Comparison of ENCODE assay signal across 8 cellular contexts in the genomic region with DNA sequence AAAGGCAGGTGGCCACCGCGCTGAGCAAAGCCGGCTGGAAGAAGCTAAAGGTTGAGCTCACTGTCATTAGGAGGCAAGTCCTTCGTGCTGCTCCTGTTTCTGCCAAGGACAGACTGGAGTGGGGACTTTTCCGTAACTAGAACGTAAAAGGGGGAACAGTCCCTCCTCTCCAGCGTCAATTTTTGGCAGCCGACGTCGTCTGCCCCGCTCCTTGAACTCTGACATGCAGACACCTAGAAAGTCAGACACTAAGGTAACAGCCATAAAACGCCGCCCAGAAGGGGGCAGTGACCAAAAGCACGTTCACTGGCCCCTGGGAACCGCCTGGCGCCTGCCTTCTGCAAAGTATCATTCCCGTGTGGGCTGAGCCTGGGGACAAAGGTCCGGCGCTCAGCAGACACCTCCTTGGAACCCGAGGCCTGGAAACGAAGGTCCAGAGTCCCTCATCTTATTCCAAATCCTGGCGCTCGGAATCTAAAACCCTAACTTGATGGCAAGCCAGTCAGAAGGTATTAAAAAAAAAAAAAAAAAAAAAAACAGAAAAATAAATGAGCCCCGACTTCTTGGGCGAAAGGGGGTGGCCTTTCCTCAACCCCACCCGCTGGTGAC. TPM values are rescaled to one million over a fixed set of nuclear protein-coding genes. Genes with fewer than 3 reads are reported as not detected.
DNase-seq lines count a peak whose midpoint lies in the region; ATAC-seq, FAIRE-seq and TF ChIP-seq lines count a peak whose summit lies in the region.

No MANE protein-coding gene starts in this region.

- peak; percentile 61 for DNase-seq in DMS153 treated with DMSO at 0.1 percent for 48 hours (lab: John Stamatoyannopoulos, UW; ENCODE audit: unreplicated experiment)
- peak; percentile 69 for DNase-seq in HT1080 (ENCODE audit: low read depth)
- peak; percentile 67 for DNase-seq in SK-N-SH
- peak; percentile 66 to 88 (median 71) for DNase-seq in K562 (ENCODE audit: extremely low read depth in 1 of 4, low spot score in 3 of 4)
- peak; percentile 65 for DNase-seq in iPS-NIHi11 (ENCODE audit: low spot score)
- peak; percentile 80 for DNase-seq in spleen

- H2AFZ ChIP-seq in SK-N-SH (ENCODE audit: low read depth) (peak overlapping the region; percentile 52; the same call in 1 of the 2 replicates), K562 (ENCODE audit: low read depth, low read length) (peak overlapping the region; percentile 91)

- no peaks in the 10 kb centered on the region for H3K9me1 ChIP-seq in K562 (ENCODE audit: control insufficient read depth, insufficient read depth, low read length)

- whole genome bisulfite sequencing in SK-N-SH (ENCODE audit: low lambda C conversion rate): 16% methylated on average over 21 of the region's 26 CpGs
- WGBS in K562 (ENCODE audit: insufficient coverage, low coverage, missing lambda C conversion rate): 3% methylated on average over 24 of the region's 26 CpGs
- 6 to 15% (median 7%) methylated on average over 12 to 26 of the region's 26 CpGs for WGBS in spleen, 5 donors

- BruUV-seq in K562 (replicated peaks; lab: Mats Ljungman, UMichigan): no TSS peak

- H3K79me2 ChIP-seq in SK-N-SH (ENCODE audit: insufficient read depth): peaks cover 37% of the 10 kb centered on the region
- no peaks in the 10 kb centered on the region for H3K79me2 ChIP-seq in K562 (ENCODE audit: control insufficient read depth, insufficient read depth, low read length)

- CTCF ChIA-PET in SK-N-SH (lab: Yijun Ruan, JAX): interaction anchor here (0.8 to 23.5 kb wide), 19 partner anchors 10 to 119 kb away, joined by 3 to 643 read pairs (median 6); partner anchors contain the start of gene STAT6
- CTCF ChIA-PET in K562 (lab: Yijun Ruan, JAX; ENCODE audit: low intra/inter-chr PET ratio): interaction anchor here (0.6 to 1.2 kb wide), 4 partner anchors 47 to 69 kb away, joined by 3 to 5 read pairs (median 4); no protein-coding TSS in a partner anchor

- FAIRE-seq in K562 (lab: Jason Lieb, UNC): peak; percentile 74

- no peaks in the 10 kb centered on the region for H3K9me3 ChIP-seq in SK-N-SH
- H3K9me3 ChIP-seq in K562 (replicated peaks; ENCODE audit: control insufficient read depth, insufficient read depth, low read depth, low read length): peaks cover 7% of the 10 kb centered on the region
- H3K9me3 ChIP-seq in spleen: no peaks in the 10 kb centered on the region

- H3K4me3 ChIP-seq in SK-N-SH (ENCODE audit: low read depth in 2 of 2, low read length in 1 of 2): peak overlapping the region; percentile 87 to 96
- peak overlapping the region; percentile 59 for H3K4me3 ChIP-seq in K562
- peak overlapping the region; percentile 67 to 89 (median 75) for H3K4me3 ChIP-seq in spleen

- H3K9ac ChIP-seq in SK-N-SH (peak overlapping the region; percentile 78), K562 (ENCODE audit: insufficient read depth in 1 of 2, low read depth in 2 of 2, low read length in 2 of 2) (peak overlapping the region; percentile 23 to 95; a peak in 3 of 4 replicates)

- H3K27ac ChIP-seq in SK-N-SH (ENCODE audit: low read depth in 2 of 2, low read length in 1 of 2) (peak overlapping the region; percentile 80 to 82; a peak in 3 of 4 replicates), K562 (ENCODE audit: extremely low read depth, low read depth, low read length) (no peak overlapping the region), spleen (peak overlapping the region; percentile 74 to 90 (median 87))

- peak overlapping the region; percentile 99 for H3K4me2 ChIP-seq in SK-N-SH
- H3K4me2 ChIP-seq in K562 (ENCODE audit: insufficient read depth, low read length): peak overlapping the region; percentile 86

- TF ChIP-seq POLR2A in K562 (conservative IDR thresholded peaks at IDR 0.05) (0 out of 2 replicates have a peak, but pooled peaks have one; percentile 36), spleen (IDR thresholded peaks at IDR 0.05) (no peak)

- TF ChIP-seq CTCF in SK-N-SH (IDR thresholded peaks at IDR 0.05) (peak; percentile 38), K562 (IDR thresholded peaks at IDR 0.05 in 2 of 3, conservative IDR thresholded peaks at IDR 0.05 in 1 of 3; ENCODE audit: insufficient read depth in 2 of 3, low read depth in 1 of 3, low read length in 3 of 3) (peak; percentile 59 to 75 (median 69)), spleen (IDR thresholded peaks at IDR 0.05 in 8 of 11, conservative IDR thresholded peaks at IDR 0.05 in 3 of 11) (peak in 3 of 11 experiments; percentile 19 to 31 (median 23))

- H3K4me1 ChIP-seq in SK-N-SH (ENCODE audit: control insufficient read depth in 1 of 2, insufficient read depth in 2 of 2, low read depth in 1 of 2, low read length in 1 of 2) (peaks cover 25 to 35% of the 10 kb centered on the region in 2 experiments), K562 (replicated peaks in 1 of 2; ENCODE audit: control insufficient read depth in 2 of 2, insufficient read depth in 2 of 2, low read length in 2 of 2) (peaks cover 9 to 28% of the 10 kb centered on the region in 2 experiments), spleen (peaks cover 10 to 66% (median 40%) of the 10 kb centered on the region in 6 donors)

- intact Hi-C loops in K562 (cut with micrococcal nuclease) (loop anchor here (10.0 kb wide), 1 partner anchor 118 kb away; no protein-coding TSS in a partner anchor), spleen (cut with DNase I; ENCODE audit: low total_unique reads) (no loop called here)

- POLR2A ChIA-PET in SK-N-SH (lab: Yijun Ruan, JAX): interaction anchor here (1.1 to 3.4 kb wide), 8 partner anchors 15 to 361 kb away, joined by 3 to 23 read pairs (median 6); partner anchors contain the start of genes LRP1-AS, MARS1 and STAT6
- POLR2A ChIA-PET in K562 (lab: Yijun Ruan, JAX): interaction anchor here (0.8 to 1.5 kb wide), 7 partner anchors 9 to 66 kb away, joined by 3 to 6 read pairs (median 4); no protein-coding TSS in a partner anchor

- H3K36me3 ChIP-seq in SK-N-SH (replicated peaks in 1 of 2; ENCODE audit: control insufficient read depth in 1 of 2, insufficient read depth in 2 of 2, low read length in 1 of 2) (no peaks in the 10 kb centered on the region), K562 (ENCODE audit: control insufficient read depth, insufficient read depth, low read length) (no peaks in the 10 kb centered on the region), spleen (no peaks in the 10 kb centered on the region)

- peaks cover 5% of the 10 kb centered on the region for H3F3A ChIP-seq in SK-N-SH (replicated peaks; ENCODE audit: insufficient read depth)

- TF ChIP-seq EP300 in SK-N-SH (IDR thresholded peaks at IDR 0.05; ENCODE audit: borderline replicate concordance in 1 of 2, low read depth in 1 of 2, low read length in 1 of 2) (no peak), K562 (IDR thresholded peaks at IDR 0.05; ENCODE audit: low read length) (no peak)

- in situ Hi-C loops in K562 (cut with MboI): no loop called here

- TF ChIP-seq RAD21 in SK-N-SH (IDR thresholded peaks at IDR 0.05; ENCODE audit: low read length) (peak; percentile 62), K562 (CRISPR knock-in tag; conservative IDR thresholded peaks at IDR 0.05 in 1 of 2, IDR thresholded peaks at IDR 0.05 in 1 of 2) (peak; percentile 40 to 62)

- ATAC-seq in K562 (peak; percentile 91), HG02798 (IDR thresholded peaks at IDR 0.05; ENCODE audit: poor library complexity, unreplicated experiment) (no peak), GM21367 (IDR thresholded peaks at IDR 0.05; ENCODE audit: unreplicated experiment) (no peak)

- H4K20me1 ChIP-seq in SK-N-SH (ENCODE audit: insufficient read depth) (peaks cover 23% of the 10 kb centered on the region), K562 (replicated peaks; ENCODE audit: control insufficient read depth, insufficient read depth, low read length) (no peaks in the 10 kb centered on the region)

- no peaks in the 10 kb centered on the region for H3K9me2 ChIP-seq in SK-N-SH

- H3K27me3 ChIP-seq in SK-N-SH (ENCODE audit: insufficient read depth) (no peaks in the 10 kb centered on the region), K562 (ENCODE audit: control insufficient read depth in 2 of 2, insufficient read depth in 2 of 2, low read length in 2 of 2) (no peaks in the 10 kb centered on the region), spleen (replicated peaks in 1 of 7) (peaks cover 0 to 46% (median 14%) of the 10 kb centered on the region in 7 donors)

RNA-seq across cellular contexts. Expression of gene LRP1, which starts 1.1 kb away (rescaled TPM):
- total RNA-seq in HT1080 (2014; rRNA removed; shearing (Covaris generic)): 12.5 and 14.8 TPM in 2 replicates
- polyA plus RNA-seq in HT1080 (2015; cell fraction: cytosol; rRNA removed): 8.4 and 10.0 TPM in 2 replicates
- 146 and 164 TPM in 2 replicates for polyA plus RNA-seq in HT1080 (2015; cell fraction: nucleus; rRNA removed)
- polyA plus RNA-seq in SK-N-SH (2012; rRNA removed) (18.8 and 55.0 TPM in 2 replicates), K562 (2011; rRNA removed) (0.28 and 0.45 TPM in 2 replicates), K562 (2014; fragmentation: Illumina TruSeq; extraction: Trizol) (0.13 and 0.15 TPM in 2 replicates), K562 (2014; fragmentation: Nextera tagmentation; extraction: Ambion mirVana) (not detected), K562 (2014; rRNA removed) (0.19 and 0.45 TPM in 2 replicates), spleen (10 to 100 TPM in 2 of 3 donors, 1 to 10 TPM in 1; 8.9 to 24.0 (median 13.0) TPM)
- 22.3 and 34.9 TPM in 2 replicates for polyA plus RNA-seq in SK-N-SH (2012; cell fraction: cytosol; rRNA removed)
- 127 and 168 TPM in 2 replicates for polyA plus RNA-seq in SK-N-SH (2012; cell fraction: nucleus; rRNA removed)
- 2.3 and 6.7 TPM in 2 replicates for total RNA-seq in K562 (2011; cell fraction: chromatin; rRNA removed; ENCODE audit: low replicate concordance)
- 1.8 and 3.5 TPM in 2 replicates for total RNA-seq in K562 (2011; cell fraction: nucleolus; rRNA removed)
- total RNA-seq in K562 (2011; cell fraction: nucleoplasm; rRNA removed): 2.2 and 5.4 TPM in 2 replicates
- total RNA-seq in K562 (2014; rRNA removed) (0.18 and 0.29 TPM in 2 replicates), K562 (2014; rRNA removed; fragmentation: Illumina TruSeq; extraction: Trizol) (0.03 and 0.04 TPM in 2 replicates), K562 (2015; rRNA removed; fragmentation: Illumina TruSeq; extraction: Trizol) (0.11 and 0.36 TPM in 2 replicates), K562 (2021) (0.64 and 1.1 TPM in 2 replicates), spleen (100 to 1,000 TPM; 103 to 216 (median 181) TPM)
- polyA plus RNA-seq in K562 (2011; cell fraction: cytosol; rRNA removed): 0.27 and 0.66 TPM in 2 replicates
- 1.5 and 1.9 TPM in 2 replicates for polyA plus RNA-seq in K562 (2011; cell fraction: nucleus; rRNA removed)
- 0.33 and 1.8 TPM in 2 replicates for polyA plus RNA-seq in K562 (2012)
- 1.9 and 2.0 TPM in 2 replicates for polyA minus RNA-seq in K562 (2011; rRNA and poly(A)+ RNA removed)
- polyA minus RNA-seq in K562 (2011; cell fraction: cytosol; rRNA and poly(A)+ RNA removed): 2.4 and 4.2 TPM in 2 replicates
- polyA minus RNA-seq in K562 (2011; cell fraction: nucleus; rRNA and poly(A)+ RNA removed): 0.40 and 2.8 TPM in 2 replicates

RNA-seq across cellular contexts. Expression of gene STAT6, which starts 16.0 kb away (rescaled TPM):
- total RNA-seq in HT1080 (2014; rRNA removed; shearing (Covaris generic)): 107 and 118 TPM in 2 replicates
- polyA plus RNA-seq in HT1080 (2015; cell fraction: cytosol; rRNA removed): 57.6 and 60.6 TPM in 2 replicates
- 192 and 225 TPM in 2 replicates for polyA plus RNA-seq in HT1080 (2015; cell fraction: nucleus; rRNA removed)
- polyA plus RNA-seq in SK-N-SH (2012; rRNA removed) (0.15 and 0.42 TPM in 2 replicates), K562 (2011; rRNA removed) (40.1 and 60.0 TPM in 2 replicates), K562 (2014; fragmentation: Illumina TruSeq; extraction: Trizol) (48.2 and 49.5 TPM in 2 replicates), K562 (2014; fragmentation: Nextera tagmentation; extraction: Ambion mirVana) (1 to 10 TPM; 2.4 to 4.3 TPM), K562 (2014; rRNA removed) (37.9 and 38.4 TPM in 2 replicates), spleen (100 to 1,000 TPM; 140 to 312 (median 241) TPM)
- 0.05 and 0.19 TPM in 2 replicates for polyA plus RNA-seq in SK-N-SH (2012; cell fraction: cytosol; rRNA removed)
- 0.73 and 0.83 TPM in 2 replicates for polyA plus RNA-seq in SK-N-SH (2012; cell fraction: nucleus; rRNA removed)
- total RNA-seq in K562 (2011; cell fraction: chromatin; rRNA removed; ENCODE audit: low replicate concordance): 105 and 231 TPM in 2 replicates
- total RNA-seq in K562 (2011; cell fraction: nucleolus; rRNA removed): 112 and 138 TPM in 2 replicates
- 110 and 156 TPM in 2 replicates for total RNA-seq in K562 (2011; cell fraction: nucleoplasm; rRNA removed)
- total RNA-seq in K562 (2014; rRNA removed) (20.8 and 28.2 TPM in 2 replicates), K562 (2014; rRNA removed; fragmentation: Illumina TruSeq; extraction: Trizol) (17.1 and 18.6 TPM in 2 replicates), K562 (2015; rRNA removed; fragmentation: Illumina TruSeq; extraction: Trizol) (24.9 and 26.5 TPM in 2 replicates), K562 (2021) (32.7 and 38.4 TPM in 2 replicates), spleen (100 to 1,000 TPM; 196 to 336 (median 280) TPM)
- 48.3 and 61.6 TPM in 2 replicates for polyA plus RNA-seq in K562 (2011; cell fraction: cytosol; rRNA removed)
- polyA plus RNA-seq in K562 (2011; cell fraction: nucleus; rRNA removed): 178 and 185 TPM in 2 replicates
- polyA plus RNA-seq in K562 (2012): 44.3 and 71.7 TPM in 2 replicates
- 25.6 and 31.5 TPM in 2 replicates for polyA minus RNA-seq in K562 (2011; rRNA and poly(A)+ RNA removed)
- 18.7 and 19.9 TPM in 2 replicates for polyA minus RNA-seq in K562 (2011; cell fraction: cytosol; rRNA and poly(A)+ RNA removed)
- 30.0 and 42.1 TPM in 2 replicates for polyA minus RNA-seq in K562 (2011; cell fraction: nucleus; rRNA and poly(A)+ RNA removed)

RNA-seq across cellular contexts. Expression of gene LRP1-AS, which starts 20.2 kb away (rescaled TPM):
- not detected in 2 replicates for total RNA-seq in HT1080 (2014; rRNA removed; shearing (Covaris generic))
- 0.41 TPM in 1 of 2 replicates, not detected in the other for polyA plus RNA-seq in HT1080 (2015; cell fraction: cytosol; rRNA removed)
- not detected in 2 replicates for polyA plus RNA-seq in HT1080 (2015; cell fraction: nucleus; rRNA removed)
- not detected in 2 replicates for polyA plus RNA-seq in SK-N-SH (2012; rRNA removed)
- not detected in 2 replicates for polyA plus RNA-seq in SK-N-SH (2012; cell fraction: cytosol; rRNA removed)
- not detected in 2 replicates for polyA plus RNA-seq in SK-N-SH (2012; cell fraction: nucleus; rRNA removed)
- total RNA-seq in K562 (2011; cell fraction: chromatin; rRNA removed; ENCODE audit: low replicate concordance): not detected in 2 replicates
- total RNA-seq in K562 (2011; cell fraction: nucleolus; rRNA removed): not detected in 2 replicates
- total RNA-seq in K562 (2011; cell fraction: nucleoplasm; rRNA removed): not detected in 2 replicates
- not detected in 2 replicates for total RNA-seq in K562 (2014; rRNA removed)
- total RNA-seq in K562 (2014; rRNA removed; fragmentation: Illumina TruSeq; extraction: Trizol): not detected in 2 replicates
- total RNA-seq in K562 (2015; rRNA removed; fragmentation: Illumina TruSeq; extraction: Trizol): not detected in 2 replicates
- not detected in 2 replicates for total RNA-seq in K562 (2021)
- polyA plus RNA-seq in K562 (2011; rRNA removed): not detected in 2 replicates
- not detected in 2 replicates for polyA plus RNA-seq in K562 (2011; cell fraction: cytosol; rRNA removed)
- not detected in 2 replicates for polyA plus RNA-seq in K562 (2011; cell fraction: nucleus; rRNA removed)
- not detected in 2 replicates for polyA plus RNA-seq in K562 (2012)
- polyA plus RNA-seq in K562 (2014; fragmentation: Illumina TruSeq; extraction: Trizol): not detected in 2 replicates
- polyA plus RNA-seq in K562 (2014; fragmentation: Nextera tagmentation; extraction: Ambion mirVana): not detected
- not detected in 2 replicates for polyA plus RNA-seq in K562 (2014; rRNA removed)
- not detected in 2 replicates for polyA minus RNA-seq in K562 (2011; rRNA and poly(A)+ RNA removed)
- polyA minus RNA-seq in K562 (2011; cell fraction: cytosol; rRNA and poly(A)+ RNA removed): not detected in 2 replicates
- not detected in 2 replicates for polyA minus RNA-seq in K562 (2011; cell fraction: nucleus; rRNA and poly(A)+ RNA removed)
- not detected for total RNA-seq in spleen
- polyA plus RNA-seq in spleen: not detected

RNA-seq across cellular contexts. Expression of gene NAB2, which starts 38.3 kb away (rescaled TPM):
- 27.4 and 30.6 TPM in 2 replicates for total RNA-seq in HT1080 (2014; rRNA removed; shearing (Covaris generic))
- 18.1 and 20.1 TPM in 2 replicates for polyA plus RNA-seq in HT1080 (2015; cell fraction: cytosol; rRNA removed)
- 29.1 and 34.0 TPM in 2 replicates for polyA plus RNA-seq in HT1080 (2015; cell fraction: nucleus; rRNA removed)
- 23.7 and 24.9 TPM in 2 replicates for polyA plus RNA-seq in SK-N-SH (2012; rRNA removed)
- polyA plus RNA-seq in SK-N-SH (2012; cell fraction: cytosol; rRNA removed): 12.7 and 18.9 TPM in 2 replicates
- 24.3 and 28.0 TPM in 2 replicates for polyA plus RNA-seq in SK-N-SH (2012; cell fraction: nucleus; rRNA removed)
- 43.5 and 96.8 TPM in 2 replicates for total RNA-seq in K562 (2011; cell fraction: chromatin; rRNA removed; ENCODE audit: low replicate concordance)
- total RNA-seq in K562 (2011; cell fraction: nucleolus; rRNA removed): 51.2 and 57.5 TPM in 2 replicates
- total RNA-seq in K562 (2011; cell fraction: nucleoplasm; rRNA removed): 40.4 and 43.3 TPM in 2 replicates
- total RNA-seq in K562 (2014; rRNA removed): 32.0 and 32.8 TPM in 2 replicates
- 11.8 and 14.2 TPM in 2 replicates for total RNA-seq in K562 (2014; rRNA removed; fragmentation: Illumina TruSeq; extraction: Trizol)
- 16.9 and 18.8 TPM in 2 replicates for total RNA-seq in K562 (2015; rRNA removed; fragmentation: Illumina TruSeq; extraction: Trizol)
- 23.4 and 36.0 TPM in 2 replicates for total RNA-seq in K562 (2021)
- 25.8 and 30.9 TPM in 2 replicates for polyA plus RNA-seq in K562 (2011; rRNA removed)
- polyA plus RNA-seq in K562 (2011; cell fraction: cytosol; rRNA removed): 26.8 and 51.9 TPM in 2 replicates
- 53.7 and 85.9 TPM in 2 replicates for polyA plus RNA-seq in K562 (2011; cell fraction: nucleus; rRNA removed)
- 23.3 and 27.5 TPM in 2 replicates for polyA plus RNA-seq in K562 (2012)
- 20.4 and 30.2 TPM in 2 replicates for polyA plus RNA-seq in K562 (2014; fragmentation: Illumina TruSeq; extraction: Trizol)
- under 1 TPM; 0.45 to 0.52 TPM for polyA plus RNA-seq in K562 (2014; fragmentation: Nextera tagmentation; extraction: Ambion mirVana)
- 30.4 and 40.9 TPM in 2 replicates for polyA plus RNA-seq in K562 (2014; rRNA removed)
- 13.8 and 22.0 TPM in 2 replicates for polyA minus RNA-seq in K562 (2011; rRNA and poly(A)+ RNA removed)
- 16.5 and 18.6 TPM in 2 replicates for polyA minus RNA-seq in K562 (2011; cell fraction: cytosol; rRNA and poly(A)+ RNA removed)
- polyA minus RNA-seq in K562 (2011; cell fraction: nucleus; rRNA and poly(A)+ RNA removed): 14.9 and 18.6 TPM in 2 replicates
- total RNA-seq in spleen: 10 to 100 TPM; 14.8 to 25.0 (median 18.2) TPM
- 10 to 100 TPM in 2 of 3 donors, 1 to 10 TPM in 1; 9.0 to 19.1 (median 13.2) TPM for polyA plus RNA-seq in spleen

RNA-seq across cellular contexts. Expression of gene NEMP1, which starts 48.6 kb away (rescaled TPM):
- 19.0 and 23.3 TPM in 2 replicates for total RNA-seq in HT1080 (2014; rRNA removed; shearing (Covaris generic))
- polyA plus RNA-seq in HT1080 (2015; cell fraction: cytosol; rRNA removed): 18.8 and 21.2 TPM in 2 replicates
- 49.3 and 51.4 TPM in 2 replicates for polyA plus RNA-seq in HT1080 (2015; cell fraction: nucleus; rRNA removed)
- polyA plus RNA-seq in SK-N-SH (2012; rRNA removed) (6.2 and 8.8 TPM in 2 replicates), K562 (2011; rRNA removed) (69.7 and 82.2 TPM in 2 replicates), K562 (2014; fragmentation: Illumina TruSeq; extraction: Trizol) (45.7 and 51.5 TPM in 2 replicates), K562 (2014; fragmentation: Nextera tagmentation; extraction: Ambion mirVana) (10 to 100 TPM in 1 of 2 experiments, 1 to 10 TPM in 1; 9.5 to 15.6 TPM), K562 (2014; rRNA removed) (41.2 and 41.3 TPM in 2 replicates), spleen (1 to 10 TPM; 4.5 to 5.1 (median 4.7) TPM)
- polyA plus RNA-seq in SK-N-SH (2012; cell fraction: cytosol; rRNA removed): 7.0 and 7.1 TPM in 2 replicates
- 13.4 and 24.8 TPM in 2 replicates for polyA plus RNA-seq in SK-N-SH (2012; cell fraction: nucleus; rRNA removed)
- total RNA-seq in K562 (2011; cell fraction: chromatin; rRNA removed; ENCODE audit: low replicate concordance): 49.5 and 114 TPM in 2 replicates
- 43.7 and 48.6 TPM in 2 replicates for total RNA-seq in K562 (2011; cell fraction: nucleolus; rRNA removed)
- total RNA-seq in K562 (2011; cell fraction: nucleoplasm; rRNA removed): 111 and 176 TPM in 2 replicates
- total RNA-seq in K562 (2014; rRNA removed) (28.5 and 31.3 TPM in 2 replicates), K562 (2014; rRNA removed; fragmentation: Illumina TruSeq; extraction: Trizol) (44.5 and 51.5 TPM in 2 replicates), K562 (2015; rRNA removed; fragmentation: Illumina TruSeq; extraction: Trizol) (37.7 and 40.9 TPM in 2 replicates), K562 (2021) (57.0 and 59.0 TPM in 2 replicates), spleen (10 to 100 TPM; 13.3 to 17.1 (median 15.3) TPM)
- polyA plus RNA-seq in K562 (2011; cell fraction: cytosol; rRNA removed): 21.7 and 47.5 TPM in 2 replicates
- polyA plus RNA-seq in K562 (2011; cell fraction: nucleus; rRNA removed): 80.6 and 125 TPM in 2 replicates
- polyA plus RNA-seq in K562 (2012): 29.7 and 36.7 TPM in 2 replicates
- 69.8 and 75.3 TPM in 2 replicates for polyA minus RNA-seq in K562 (2011; rRNA and poly(A)+ RNA removed)
- polyA minus RNA-seq in K562 (2011; cell fraction: cytosol; rRNA and poly(A)+ RNA removed): 21.9 and 24.2 TPM in 2 replicates
- 20.1 and 35.0 TPM in 2 replicates for polyA minus RNA-seq in K562 (2011; cell fraction: nucleus; rRNA and poly(A)+ RNA removed)
